8 cellular contexts compared by ENCODE assay signal in the genomic region with DNA sequence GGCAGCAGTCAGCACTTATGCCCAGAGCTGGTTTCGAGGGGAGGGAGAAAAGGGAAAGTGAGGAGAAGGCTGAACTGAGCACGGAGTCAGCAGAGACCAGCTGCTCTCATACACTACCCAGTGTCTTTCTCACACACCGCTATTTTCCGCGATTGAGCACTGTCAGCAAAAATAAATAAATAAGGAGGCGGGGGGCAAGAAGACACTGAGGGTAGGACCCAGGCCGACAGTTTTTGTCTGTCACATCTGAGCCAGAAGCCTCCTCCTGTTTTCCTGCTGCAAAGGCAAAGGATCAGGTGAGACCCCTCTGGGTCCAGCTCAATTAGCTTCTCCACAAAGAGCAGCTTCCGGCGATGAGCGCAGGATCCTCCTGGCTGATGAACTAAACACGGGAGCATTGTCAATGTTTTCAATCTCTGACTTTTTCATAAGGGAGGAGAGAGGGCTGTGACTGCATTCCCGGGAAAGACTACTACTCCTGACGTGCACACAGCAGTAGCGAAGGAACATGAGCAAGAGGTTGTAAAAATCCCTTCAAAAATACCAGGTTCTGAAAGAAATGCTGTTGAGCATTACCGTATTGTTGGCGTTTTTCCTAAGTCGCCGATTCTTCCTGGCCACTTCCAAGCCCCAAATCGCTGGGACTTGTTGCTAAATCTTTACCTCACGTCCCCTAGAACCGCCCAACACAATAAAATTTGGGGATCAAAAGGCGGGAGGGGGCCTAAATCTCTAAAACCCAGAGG. TPM values are rescaled to one million over a fixed set of nuclear protein-coding genes. Genes with fewer than 3 reads are reported as not detected.
DNase-seq lines count a peak whose midpoint lies in the region; ATAC-seq, FAIRE-seq and TF ChIP-seq lines count a peak whose summit lies in the region.

No MANE protein-coding gene starts in this region.

- H3K56ac ChIP-seq in H1 (replicated peaks; ENCODE audit: insufficient read length, low read depth, low read length): no peak overlapping the region

- no peaks in the 10 kb centered on the region for H3K9me3 ChIP-seq in H1 (ENCODE audit: insufficient read depth in 2 of 2, low read depth in 1 of 2, low read length in 1 of 2)
- no peaks in the 10 kb centered on the region for H3K9me3 ChIP-seq in naive thymus-derived CD4-positive, alpha-beta T cell (ENCODE audit: control insufficient read depth in 2 of 3, low read length in 3 of 3)

- H4K20me1 ChIP-seq in H1 (replicated peaks in 1 of 2; ENCODE audit: control insufficient read depth in 1 of 2, insufficient read depth in 2 of 2, low read length in 2 of 2): peaks cover 0 to 3% of the 10 kb centered on the region in 2 experiments

- H2BK5ac ChIP-seq in H1 (ENCODE audit: low read depth, low read length): no peak overlapping the region

- peak overlapping the region; percentile 60 to 94 (median 84) for H3K4me3 Mint-ChIP-seq in naive thymus-derived CD4-positive, alpha-beta T cell

- H2BK12ac ChIP-seq in H1 (ENCODE audit: low read depth, low read length): no peak overlapping the region

- peaks cover 0 to 30% of the 10 kb centered on the region in 2 experiments; a peak in 2 of 4 replicates for H3K79me2 ChIP-seq in H1 (ENCODE audit: control insufficient read depth in 1 of 2, insufficient read depth in 2 of 2, low read length in 2 of 2)

- H3K23me2 ChIP-seq in H1 (ENCODE audit: low read depth, low read length): peaks cover 8% of the 10 kb centered on the region

- TF ChIP-seq EP300 in H1 (IDR thresholded peaks at IDR 0.05; ENCODE audit: borderline replicate concordance in 1 of 2, low read depth in 2 of 2, low read length in 2 of 2): no peak

- TF ChIP-seq CTCF in GM12864 (IDR thresholded peaks at IDR 0.05; ENCODE audit: low read depth, low read length, missing control alignments) (no peak), H1 (IDR thresholded peaks at IDR 0.05; ENCODE audit: control extremely low read depth in 1 of 3, insufficient read depth in 1 of 3, low read depth in 1 of 3, low read length in 3 of 3) (no peak)

- intact Hi-C loops in naive thymus-derived CD4-positive, alpha-beta T cell (cut with micrococcal nuclease): loop anchor here in 1 of 2 donors (2.0 kb wide), 1 partner anchor 25 kb away; no protein-coding TSS in a partner anchor

- peak; percentile 28 for FAIRE-seq in H1 (lab: Jason Lieb, UNC)

- H3K14ac ChIP-seq in H1 (ENCODE audit: insufficient read length): no peak overlapping the region

- CTCF ChIA-PET in H1 (lab: Charles Lee; ENCODE audit: partially characterized antibody): interaction anchor here (0.8 to 1.6 kb wide), 8 partner anchors 12 to 273 kb away, joined by 3 to 4 read pairs (median 3); no protein-coding TSS in a partner anchor
- CTCF ChIA-PET in naive thymus-derived CD4-positive, alpha-beta T cell (lab: Charles Lee): no interaction called here

- peak overlapping the region; percentile 36; the same call in 1 of the 2 replicates for H3K18ac ChIP-seq in H1 (ENCODE audit: extremely low read depth, low read length)

- DNase-seq in 8988T (peak; percentile 12), GM12864 (ENCODE audit: low read depth) (no peak), RPMI8226 (peak; percentile 31), H1 (ENCODE audit: low read depth in 1 of 2, low spot score in 2 of 2) (peak in 1 of 2 experiments; percentile 62)
- peak in 4 of 9 donors; percentile 3 to 11 (median 6) for DNase-seq in naive thymus-derived CD4-positive, alpha-beta T cell
- no peak for DNase-seq in effector CD8-positive, alpha-beta T cell (lab: John Stamatoyannopoulos, UW)

- no peak overlapping the region for H3K27ac Mint-ChIP-seq in naive thymus-derived CD4-positive, alpha-beta T cell

- peaks cover 6 to 26% (median 18%) of the 10 kb centered on the region in 7 donors for H3K4me1 Mint-ChIP-seq in naive thymus-derived CD4-positive, alpha-beta T cell

- no peak for TF ChIP-seq POLR2A in H1 (IDR thresholded peaks at IDR 0.05; ENCODE audit: control extremely low read depth in 1 of 2, low read depth in 2 of 2, low read length in 2 of 2)

- no peaks in the 10 kb centered on the region; the same call in 1 of the 2 replicates for H3K79me1 ChIP-seq in H1 (ENCODE audit: low read depth, low read length)

- no peak overlapping the region for H3K4ac ChIP-seq in H1 (replicated peaks; ENCODE audit: insufficient read length, low read depth, low read length)

- no peak overlapping the region for H3K23ac ChIP-seq in H1 (ENCODE audit: insufficient read length)

- no peaks in the 10 kb centered on the region for H3K36me3 Mint-ChIP-seq in naive thymus-derived CD4-positive, alpha-beta T cell

- no peak overlapping the region for H4K91ac ChIP-seq in H1 (replicated peaks; ENCODE audit: insufficient read length, low read length)

- no peak overlapping the region for H2BK20ac ChIP-seq in H1 (ENCODE audit: low read length)

- H2BK15ac ChIP-seq in H1 (ENCODE audit: low read length): no peak overlapping the region

- H3K4me2 ChIP-seq in H1 (ENCODE audit: insufficient read depth in 1 of 2, low read depth in 2 of 2, low read length in 2 of 2): peak overlapping the region; percentile 85 to 88

- H3K36me3 ChIP-seq in H1 (ENCODE audit: control insufficient read depth in 2 of 4, insufficient read depth in 4 of 4, low read length in 3 of 4): no peaks in the 10 kb centered on the region
- H3K36me3 ChIP-seq in naive thymus-derived CD4-positive, alpha-beta T cell (ENCODE audit: control insufficient read depth in 2 of 3, insufficient read depth in 3 of 3, low read length in 3 of 3): no peaks in the 10 kb centered on the region

- H3K27ac ChIP-seq in H1 (ENCODE audit: low read depth, low read length): no peak overlapping the region
- no peak overlapping the region for H3K27ac ChIP-seq in naive thymus-derived CD4-positive, alpha-beta T cell (ENCODE audit: low read depth, low read length)

- H3K27me3 ChIP-seq in H1 (replicated peaks in 1 of 4; ENCODE audit: control insufficient read depth in 3 of 4, extremely low read depth in 1 of 4, insufficient read depth in 3 of 4, low read length in 3 of 4): no peaks in the 10 kb centered on the region
- H3K27me3 ChIP-seq in naive thymus-derived CD4-positive, alpha-beta T cell (ENCODE audit: control insufficient read depth in 2 of 2, insufficient read depth in 2 of 2, low read length in 2 of 2): peaks cover 4 to 13% of the 10 kb centered on the region in 2 donors

- POLR2A ChIA-PET in H1 (lab: Charles Lee; ENCODE audit: partially characterized antibody): no interaction called here
- POLR2A ChIA-PET in naive thymus-derived CD4-positive, alpha-beta T cell (lab: Charles Lee): interaction anchor here (0.6 kb wide), 1 partner anchor 444 kb away, joined by 6 read pairs; no protein-coding TSS in a partner anchor

- no peak for TF ChIP-seq RAD21 in H1 (IDR thresholded peaks at IDR 0.05 in 1 of 2, conservative IDR thresholded peaks at IDR 0.05 in 1 of 2; ENCODE audit: low read depth in 2 of 2, low read length in 2 of 2)

- peaks cover 48 to 71% (median 63%) of the 10 kb centered on the region in 5 donors for H3K27me3 Mint-ChIP-seq in naive thymus-derived CD4-positive, alpha-beta T cell

- H2AK5ac ChIP-seq in H1 (ENCODE audit: low read depth, low read length): no peak overlapping the region

- ATAC-seq in naive thymus-derived CD4-positive, alpha-beta T cell: no peak
- ATAC-seq in GM19023 (IDR thresholded peaks at IDR 0.05; ENCODE audit: unreplicated experiment) (no peak), HG03520 (IDR thresholded peaks at IDR 0.05; ENCODE audit: unreplicated experiment) (no peak)

- H3K4me3 ChIP-seq in GM12864 (ENCODE audit: low read depth, low read length): peak overlapping the region; percentile 67; the same call in 1 of the 2 replicates
- H3K4me3 ChIP-seq in H1 (ENCODE audit: extremely low read depth in 1 of 4, insufficient read depth in 2 of 4, low read depth in 3 of 4, low read length in 4 of 4): peak overlapping the region; percentile 62 to 77 (median 68)
- peak overlapping the region; percentile 21 for H3K4me3 ChIP-seq in naive thymus-derived CD4-positive, alpha-beta T cell (ENCODE audit: low read length)

- H2AFZ ChIP-seq in H1 (ENCODE audit: low read length): peak overlapping the region; percentile 81

- no peak overlapping the region for H4K8ac ChIP-seq in H1 (ENCODE audit: extremely low read depth, insufficient read depth, low read length)

- no peak overlapping the region for H2BK120ac ChIP-seq in H1 (replicated peaks; ENCODE audit: low read depth, low read length)

- peak overlapping the region; percentile 9 to 55 (median 26); a peak in 6 of 7 replicates for H3K9ac ChIP-seq in H1 (replicated peaks in 1 of 4; ENCODE audit: extremely low read depth in 1 of 4, low read depth in 3 of 4, low read length in 3 of 4)

- H4K5ac ChIP-seq in H1 (ENCODE audit: insufficient read length, low read depth, low read length): no peak overlapping the region

- peaks cover 0 to under 1% (median 0%) of the 10 kb centered on the region in 4 experiments; a peak in 3 of 7 replicates for H3K4me1 ChIP-seq in H1 (replicated peaks in 1 of 4; ENCODE audit: control insufficient read depth in 3 of 4, insufficient read depth in 4 of 4, low read length in 3 of 4)
- peaks cover 4 to 11% of the 10 kb centered on the region in 2 donors for H3K4me1 ChIP-seq in naive thymus-derived CD4-positive, alpha-beta T cell (ENCODE audit: control insufficient read depth in 2 of 2, insufficient read depth in 2 of 2, low read length in 2 of 2)

- WGBS in H1 (ENCODE audit: extremely low coverage in 1 of 2, insufficient coverage in 1 of 2, insufficient read length in 1 of 2, insufficient replicate concordance in 2 of 2, low coverage in 1 of 2, low lambda C conversion rate in 2 of 2, missing lambda C conversion rate in 1 of 2), 2 experiments: 4% methylated on average over 22 of the region's 22 CpGs; no CpG with 5 or more reads in 1 of the 2 experiments

- no peaks in the 10 kb centered on the region for H3K9me3 Mint-ChIP-seq in naive thymus-derived CD4-positive, alpha-beta T cell

TF ChIP-seq in H1, 55 proteins besides CTCF, POLR2A, EP300 and RAD21 (continues in another document):
- TF ChIP-seq TBP (IDR thresholded peaks at IDR 0.05; ENCODE audit: low read depth, low read length): no peak
- TF ChIP-seq YY1 (IDR thresholded peaks at IDR 0.05; ENCODE audit: low read depth, low read length): no peak
- no peak for TF ChIP-seq CHD2 (IDR thresholded peaks at IDR 0.05; ENCODE audit: low read length)
- no peak for TF ChIP-seq KDM4A (IDR thresholded peaks at IDR 0.05; ENCODE audit: low read depth, low read length, severe bottlenecking)
- TF ChIP-seq PHF8 (conservative IDR thresholded peaks at IDR 0.05; ENCODE audit: low read depth, low read length): no peak

RNA-seq across cellular contexts. Expression of gene FRMD5, which starts 1.2 kb away (rescaled TPM):
- total RNA-seq in H1 (2021; fragmentation: NEBNext Ultra II Directional; extraction: Animal tissue kit (Norgen Biotek cat#: 25700)): 10.2 and 12.6 TPM in 2 replicates
- polyA plus RNA-seq in H1 (2011; rRNA removed): 10.1 and 12.6 TPM in 2 replicates
- 8.2 TPM for polyA plus RNA-seq in H1 (2011; cell fraction: cytosol; rRNA removed)
- 16.8 TPM for polyA plus RNA-seq in H1 (2011; cell fraction: nucleus; rRNA removed)
- polyA plus RNA-seq in H1 (2012, experiment 1 of 2): 6.9 to 9.0 TPM (median 7.9 TPM) in 4 replicates
- 2.5 TPM for polyA plus RNA-seq in H1 (2012, experiment 2 of 2)
- 5.0 TPM for polyA plus RNA-seq in H1 (2013, experiment 1 of 2)
- 5.5 TPM for polyA plus RNA-seq in H1 (2013, experiment 2 of 2)
- 10.9 and 17.9 TPM in 2 replicates for polyA minus RNA-seq in H1 (2011; rRNA and poly(A)+ RNA removed)
- polyA minus RNA-seq in H1 (2011; cell fraction: cytosol; rRNA and poly(A)+ RNA removed): 7.7 TPM
- polyA minus RNA-seq in H1 (2011; cell fraction: nucleus; rRNA and poly(A)+ RNA removed): 11.9 TPM
- total RNA-seq in naive thymus-derived CD4-positive, alpha-beta T cell: under 1 TPM in 1 of 5 experiments, not detected in 4; 0.35 TPM
- under 1 TPM; 0.31 to 0.39 TPM for polyA plus RNA-seq in naive thymus-derived CD4-positive, alpha-beta T cell

Comparison
In these comparisons a context has a peak if more than half of its experiments do, and no peak if none do; other contexts are left out.
1. DNase-seq: peak in 8988T (single experiment) and RPMI8226 (single experiment); none in GM12864 (single experiment) and effector CD8-positive, alpha-beta T cell (single experiment).
2. Peak in every context shown above with its lines, with median percentiles within 50 percentile points of each other: H3K4me3 ChIP-seq.